Comparison of ENCODE assay signal across 11 cellular contexts in genomic region chr13:43269037-43269476, GRCh38.
DNase-seq lines count a peak whose midpoint lies in the region; ATAC-seq, FAIRE-seq and TF ChIP-seq lines count a peak whose summit lies in the region.
"Had no signal": no experiment of that assay in that cellular context is flagged by ENCODE, and none has a peak within 500 bp of the region (broad histone marks: within the 10 kb centered on the region; RNA-seq: fewer than 3 reads in every experiment).

No MANE protein-coding gene starts in this region.

- intact Hi-C loops in left colon (cut with DNase I, micrococcal nuclease) (no loop called here), transverse colon (cut with DNase I; ENCODE audit: low total_unique reads) (loop anchor here (5.0 kb wide), 1 partner anchor 1303 kb away; no protein-coding TSS in a partner anchor)

- no peak overlapping the region for H3K4me3 Mint-ChIP-seq in WTC11

- no peaks in the 10 kb centered on the region for H3K9me3 ChIP-seq in transverse colon

- FAIRE-seq in HTR-8/SVneo (lab: Jason Lieb, UNC) (peak; percentile 31), bronchial epithelial cell (lab: Jason Lieb, UNC) (peak; percentile 86)
- FAIRE-seq: colon had no signal

- H3K4me1 ChIP-seq in transverse colon: peaks cover 0 to 13% (median 6%) of the 10 kb centered on the region in 4 donors

- peaks cover 29% of the 10 kb centered on the region for H3K4me1 Mint-ChIP-seq in WTC11

- peak; percentile 95 for TF ChIP-seq EP300 in transverse colon (IDR thresholded peaks at IDR 0.05; ENCODE audit: low read depth)

- no peaks in the 10 kb centered on the region for H3K9me3 Mint-ChIP-seq in WTC11

- TF ChIP-seq POLR2A in transverse colon (IDR thresholded peaks at IDR 0.05): no peak

- CTCF ChIA-PET in WTC11 (lab: Charles Lee): interaction anchor here (2.6 kb wide), 1 partner anchor 536 kb away, joined by 7 read pairs; no protein-coding TSS in a partner anchor

- POLR2A ChIA-PET in WTC11 (lab: Charles Lee): no interaction called here

- H3K36me3 ChIP-seq in bronchial epithelial cell (ENCODE audit: control insufficient read depth, insufficient read depth, low read length): no peaks in the 10 kb centered on the region
- no peaks in the 10 kb centered on the region for H3K36me3 ChIP-seq in transverse colon

- peak overlapping the region; percentile 42 to 68 (median 46) for H3K27ac ChIP-seq in transverse colon

- no peak overlapping the region for H3K4me3 ChIP-seq in bronchial epithelial cell (ENCODE audit: low read depth, low read length)
- no peak overlapping the region for H3K4me3 ChIP-seq in transverse colon

- no peaks in the 10 kb centered on the region for H3K36me3 Mint-ChIP-seq in WTC11

- peak; percentile 81 for ATAC-seq in left colon
- ATAC-seq in WTC11: no peak
- ATAC-seq: stimulated activated naive CD8-positive, alpha-beta T cell treated with anti-CD3 and anti-CD28 coated beads, Interleukin-15, Interleukin-2, amounts not matched to agents 100 U/mL and 50 U/mL, for 24 hours had no signal

- in situ Hi-C loops in transverse colon (cut with MboI; ENCODE audit: low pct_ligation_motif_present in 1 of 4, low pct_unique_long_range_greater_than_20kb in 1 of 4, low sequenced_read_pairs in 3 of 4): no loop called here

- H3K27me3 ChIP-seq in bronchial epithelial cell (ENCODE audit: control insufficient read depth, insufficient read depth, low read length) (no peaks in the 10 kb centered on the region), transverse colon (no peaks in the 10 kb centered on the region)

- peaks cover 2% of the 10 kb centered on the region; the same call in 1 of the 2 replicates for H3K27me3 Mint-ChIP-seq in WTC11 (ENCODE audit: low read depth)

- 23% methylated on average over 5 of the region's 5 CpGs; no CpG with 5 or more reads in 1 of the 2 donors for WGBS in transverse colon (ENCODE audit: low coverage in 1 of 2), 2 donors

- H3K27ac Mint-ChIP-seq in WTC11: no peak overlapping the region

- TF ChIP-seq CTCF in bronchial epithelial cell (IDR thresholded peaks at IDR 0.05; ENCODE audit: insufficient read depth, low read length, severe bottlenecking) (no peak), transverse colon (IDR thresholded peaks at IDR 0.05) (no peak), WTC11 (IDR thresholded peaks at IDR 0.05) (no peak)

- DNase-seq in HTR-8/SVneo (ENCODE audit: insufficient read length, low spot score) (peak; percentile 64), bronchial epithelial cell (ENCODE audit: low read depth) (peak; percentile 96), left colon (peak; percentile 20 to 53), transverse colon (peak; percentile 62), NAMALWA (ENCODE audit: low spot score) (no peak), WTC11 (ENCODE audit: low spot score) (no peak), iPS-NIHi7 (ENCODE audit: extremely low spot score) (no peak), NCI-H1930 (lab: John Stamatoyannopoulos, UW) (no peak)
- DNase-seq: NCI-H446 treated with DMSO at 0.1 percent for 48 hours; stimulated activated naive CD8-positive, alpha-beta T cell treated with anti-CD3 and anti-CD28 coated beads, Interleukin-15, Interleukin-2, amounts not matched to agents 100 U/mL and 50 U/mL, for 24 hours had no signal

TF ChIP-seq in WTC11, 78 proteins besides CTCF, POLR2A, EP300 and RAD21:
- TF ChIP-seq E2F4 (CRISPR knock-in tag; IDR thresholded peaks at IDR 0.05; ENCODE audit: borderline replicate concordance, low read depth): no peak
- TF ChIP-seq ZNF512 (CRISPR knock-in tag; IDR thresholded peaks at IDR 0.05; ENCODE audit: borderline replicate concordance): no peak
- TF ChIP-seq ZNF263 (CRISPR knock-in tag; IDR thresholded peaks at IDR 0.05; ENCODE audit: low read depth): no peak
- no peak for TF ChIP-seq TP53 (CRISPR knock-in tag; IDR thresholded peaks at IDR 0.05)
- TF ChIP-seq TCF7 (CRISPR knock-in tag; IDR thresholded peaks at IDR 0.05; ENCODE audit: low read depth): no peak
- TF ChIP-seq CREB1 (CRISPR knock-in tag; IDR thresholded peaks at IDR 0.05): no peak
- no peak for TF ChIP-seq GRHL2 (CRISPR knock-in tag; IDR thresholded peaks at IDR 0.05; ENCODE audit: insufficient replicate concordance, severe bottlenecking)
- TF ChIP-seq, protein P1, sequence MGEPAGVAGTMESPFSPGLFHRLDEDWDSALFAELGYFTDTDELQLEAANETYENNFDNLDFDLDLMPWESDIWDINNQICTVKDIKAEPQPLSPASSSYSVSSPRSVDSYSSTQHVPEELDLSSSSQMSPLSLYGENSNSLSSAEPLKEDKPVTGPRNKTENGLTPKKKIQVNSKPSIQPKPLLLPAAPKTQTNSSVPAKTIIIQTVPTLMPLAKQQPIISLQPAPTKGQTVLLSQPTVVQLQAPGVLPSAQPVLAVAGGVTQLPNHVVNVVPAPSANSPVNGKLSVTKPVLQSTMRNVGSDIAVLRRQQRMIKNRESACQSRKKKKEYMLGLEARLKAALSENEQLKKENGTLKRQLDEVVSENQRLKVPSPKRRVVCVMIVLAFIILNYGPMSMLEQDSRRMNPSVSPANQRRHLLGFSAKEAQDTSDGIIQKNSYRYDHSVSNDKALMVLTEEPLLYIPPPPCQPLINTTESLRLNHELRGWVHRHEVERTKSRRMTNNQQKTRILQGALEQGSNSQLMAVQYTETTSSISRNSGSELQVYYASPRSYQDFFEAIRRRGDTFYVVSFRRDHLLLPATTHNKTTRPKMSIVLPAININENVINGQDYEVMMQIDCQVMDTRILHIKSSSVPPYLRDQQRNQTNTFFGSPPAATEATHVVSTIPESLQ (CRISPR knock-in tag; IDR thresholded peaks at IDR 0.05): no peak
- TF ChIP-seq, protein P2, sequence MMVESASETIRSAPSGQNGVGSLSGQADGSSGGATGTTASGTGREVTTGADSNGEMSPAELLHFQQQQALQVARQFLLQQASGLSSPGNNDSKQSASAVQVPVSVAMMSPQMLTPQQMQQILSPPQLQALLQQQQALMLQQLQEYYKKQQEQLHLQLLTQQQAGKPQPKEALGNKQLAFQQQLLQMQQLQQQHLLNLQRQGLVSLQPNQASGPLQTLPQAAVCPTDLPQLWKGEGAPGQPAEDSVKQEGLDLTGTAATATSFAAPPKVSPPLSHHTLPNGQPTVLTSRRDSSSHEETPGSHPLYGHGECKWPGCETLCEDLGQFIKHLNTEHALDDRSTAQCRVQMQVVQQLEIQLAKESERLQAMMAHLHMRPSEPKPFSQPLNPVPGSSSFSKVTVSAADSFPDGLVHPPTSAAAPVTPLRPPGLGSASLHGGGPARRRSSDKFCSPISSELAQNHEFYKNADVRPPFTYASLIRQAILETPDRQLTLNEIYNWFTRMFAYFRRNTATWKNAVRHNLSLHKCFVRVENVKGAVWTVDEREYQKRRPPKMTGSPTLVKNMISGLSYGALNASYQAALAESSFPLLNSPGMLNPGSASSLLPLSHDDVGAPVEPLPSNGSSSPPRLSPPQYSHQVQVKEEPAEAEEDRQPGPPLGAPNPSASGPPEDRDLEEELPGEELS (CRISPR knock-in tag; IDR thresholded peaks at IDR 0.05): no peak
- TF ChIP-seq NFE2L1 (CRISPR knock-in tag; IDR thresholded peaks at IDR 0.05): no peak

Comparison
In these comparisons a context has a peak if more than half of its experiments do, and no peak if none do; other contexts are left out.
1. DNase-seq: peak in HTR-8/SVneo (single experiment), bronchial epithelial cell (single experiment), left colon (2 of 2) and transverse colon (single experiment); none in NAMALWA (single experiment), WTC11 (single experiment), iPS-NIHi7 (single experiment) and NCI-H1930 (0 of 2).